In the genomic region with DNA sequence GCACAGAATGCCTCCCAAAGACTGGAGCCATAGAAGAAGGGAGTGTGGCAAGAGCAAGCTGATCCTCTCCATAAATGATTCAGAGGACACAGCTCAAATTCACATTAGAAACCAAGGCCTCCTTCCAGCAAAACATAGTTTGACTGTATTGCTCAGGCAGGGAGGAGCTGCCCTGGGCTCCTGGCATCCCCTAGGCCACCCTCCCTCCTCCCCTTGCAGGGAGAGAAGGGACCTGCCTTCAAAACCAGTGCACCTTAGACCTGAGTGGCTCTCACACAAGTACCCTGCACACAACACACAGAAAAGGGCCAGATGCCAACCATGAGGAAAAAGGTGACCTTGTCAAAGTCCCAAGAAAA, we compare ENCODE assay signal across 10 cellular contexts.
DNase-seq lines count a peak whose midpoint lies in the region; ATAC-seq and TF ChIP-seq lines count a peak whose summit lies in the region.
"Had no signal": no experiment of that assay in that cellular context is flagged by ENCODE, and none has a peak within 500 bp of the region (broad histone marks: within the 10 kb centered on the region; RNA-seq: fewer than 3 reads in every experiment).

No MANE protein-coding gene starts in this region.

- no peak overlapping the region for H4K91ac ChIP-seq in IMR-90 (ENCODE audit: insufficient read depth, low read depth, low read length)

- H3K4ac ChIP-seq in IMR-90 (ENCODE audit: low read depth, low read length): 0 out of 2 replicates have a peak overlapping the region, but pooled peaks have one; percentile 39

- peak; percentile 74 for DNase-seq in IMR-90
- peak in 1 of 2 donors; percentile 76 for DNase-seq in ascending aorta (ENCODE audit: low spot score in 2 of 2)
- DNase-seq in left lung: no peak
- DNase-seq in stomach: no peak
- DNase-seq in HuH-7.5 (ENCODE audit: low spot score): no peak
- no peak for DNase-seq in stimulated activated CD4-positive, alpha-beta T cell treated with anti-CD3 and anti-CD28 coated beads, Interleukin-2, amount 100 ng/mL, for 24 hours
- no peak for DNase-seq in MM.1S
- DNase-seq: nucleus accumbens had no signal

- intact Hi-C loops in IMR-90 (cut with micrococcal nuclease) (no loop called here), ascending aorta (cut with DNase I) (no loop called here), left lung (cut with DNase I) (no loop called here), stomach (cut with DNase I; ENCODE audit: low total_unique reads) (no loop called here)

- H2BK120ac ChIP-seq in IMR-90 (ENCODE audit: low read depth, low read length): no peak overlapping the region

- in situ Hi-C loops in IMR-90 (cut with MboI; ENCODE audit: low sequenced_read_pairs): no loop called here

- H3K36me3 ChIP-seq in IMR-90 (ENCODE audit: control insufficient read depth, insufficient read depth, low read length): peaks cover 5% of the 10 kb centered on the region
- no peaks in the 10 kb centered on the region for H3K36me3 ChIP-seq in ascending aorta
- H3K36me3 ChIP-seq in left lung: no peaks in the 10 kb centered on the region
- H3K36me3 ChIP-seq in stomach: no peaks in the 10 kb centered on the region
- no peaks in the 10 kb centered on the region for H3K36me3 ChIP-seq in MM.1S (replicated peaks; ENCODE audit: insufficient read depth, low read length)

- TF ChIP-seq EP300 in stomach (IDR thresholded peaks at IDR 0.05): no peak

- no TSS peak for BruUV-seq in IMR-90 (replicated peaks; lab: Mats Ljungman, UMichigan)

- H4K5ac ChIP-seq in IMR-90 (ENCODE audit: low read depth, low read length): no peak overlapping the region

- dilution Hi-C loops in IMR-90 (cut with HindIII; ENCODE audit: low sequenced_read_pairs, unreplicated experiment): no loop called here

- H3K4me2 ChIP-seq in IMR-90 (ENCODE audit: low read depth, low read length): peak overlapping the region; percentile 15; the same call in 1 of the 2 replicates
- H3K4me2 ChIP-seq in MM.1S (ENCODE audit: low read depth, low read length): no peak overlapping the region

- H3K56ac ChIP-seq in IMR-90 (ENCODE audit: extremely low read depth, insufficient read depth, low read length): no peak overlapping the region

- H3F3A ChIP-seq in MM.1S (ENCODE audit: insufficient read depth, low read length): peaks cover 19% of the 10 kb centered on the region

- H3K18ac ChIP-seq in IMR-90 (ENCODE audit: low read depth, low read length): no peak overlapping the region

- H3K14ac ChIP-seq in IMR-90 (replicated peaks; ENCODE audit: low read depth, low read length): no peak overlapping the region; the same call in 1 of the 2 replicates

- H2AK5ac ChIP-seq in IMR-90 (ENCODE audit: low read depth, low read length): peak overlapping the region; percentile 80

- H3K79me2 ChIP-seq in MM.1S (ENCODE audit: low read length): peaks cover 90% of the 10 kb centered on the region

- CTCF ChIA-PET in IMR-90 (lab: Yijun Ruan, JAX): interaction anchor here (0.6 to 1.2 kb wide), 3 partner anchors 8 to 813 kb away, joined by 4 to 6 read pairs (median 4); partner anchors contain the start of gene CREB3L2

- H3K9me2 ChIP-seq in MM.1S (replicated peaks; ENCODE audit: insufficient read depth, low read length): no peaks in the 10 kb centered on the region

- H4K20me1 ChIP-seq in IMR-90 (ENCODE audit: insufficient read depth, low read length) (peaks cover 72% of the 10 kb centered on the region), MM.1S (ENCODE audit: insufficient read depth, low read length) (no peaks in the 10 kb centered on the region)

- no peaks in the 10 kb centered on the region for H3K27me3 ChIP-seq in IMR-90 (ENCODE audit: control insufficient read depth, insufficient read depth, low read length)
- no peaks in the 10 kb centered on the region for H3K27me3 ChIP-seq in ascending aorta
- no peaks in the 10 kb centered on the region for H3K27me3 ChIP-seq in left lung
- H3K27me3 ChIP-seq in stomach: no peaks in the 10 kb centered on the region
- H3K27me3 ChIP-seq in MM.1S (replicated peaks; ENCODE audit: insufficient read depth, low read length): no peaks in the 10 kb centered on the region

- no peak overlapping the region for H2AFZ ChIP-seq in IMR-90 (replicated peaks; ENCODE audit: low read length, poor library complexity)
- H2AFZ ChIP-seq in MM.1S (ENCODE audit: low read length): no peak overlapping the region

- H3K9me1 ChIP-seq in IMR-90 (ENCODE audit: insufficient read depth, low read length): peaks cover 41% of the 10 kb centered on the region

- H3K4me1 ChIP-seq in IMR-90 (ENCODE audit: control insufficient read depth, insufficient read depth, low read length) (peaks cover 44% of the 10 kb centered on the region), ascending aorta (peaks cover 14 to 66% of the 10 kb centered on the region in 2 donors), left lung (peaks cover 35 to 54% of the 10 kb centered on the region in 2 donors), stomach (peaks cover 51 to 83% (median 65%) of the 10 kb centered on the region in 4 donors), MM.1S (ENCODE audit: low read length) (peaks cover 32% of the 10 kb centered on the region)

- peak overlapping the region; percentile 6 for H3K23ac ChIP-seq in IMR-90 (ENCODE audit: low read depth, low read length)

- TF ChIP-seq POLR2A in IMR-90 (IDR thresholded peaks at IDR 0.05; ENCODE audit: low read depth, low read length): no peak
- no peak for TF ChIP-seq POLR2A in stomach (IDR thresholded peaks at IDR 0.05)

- H3K27ac ChIP-seq in IMR-90 (ENCODE audit: insufficient read depth, low read length) (no peak overlapping the region), ascending aorta (peak overlapping the region; percentile 64 to 79), left lung (peak overlapping the region; percentile 41 to 77), stomach (peak overlapping the region; percentile 8 to 84 (median 76)), MM.1S (ENCODE audit: low read length) (no peak overlapping the region)
- H3K27ac ChIP-seq: VCaP had no signal

- no peak overlapping the region for H2BK20ac ChIP-seq in IMR-90 (ENCODE audit: low read depth, low read length)

- TF ChIP-seq CTCF in IMR-90 (conservative IDR thresholded peaks at IDR 0.05; ENCODE audit: low read depth, low read length) (no peak), ascending aorta (IDR thresholded peaks at IDR 0.05) (no peak), left lung (IDR thresholded peaks at IDR 0.05) (no peak), stomach (IDR thresholded peaks at IDR 0.05) (no peak), MM.1S (IDR thresholded peaks at IDR 0.05; ENCODE audit: low read length) (no peak)

- POLR2A ChIA-PET in IMR-90 (lab: Charles Lee; ENCODE audit: unreplicated experiment): no interaction called here

- H2BK15ac ChIP-seq in IMR-90 (ENCODE audit: low read depth, low read length): no peak overlapping the region

- no peak overlapping the region for H2AK9ac ChIP-seq in IMR-90 (replicated peaks; ENCODE audit: low read depth, low read length, poor library complexity)

- H3K79me1 ChIP-seq in IMR-90 (ENCODE audit: low read depth in 1 of 2, low read length in 2 of 2): peaks cover 42 to 87% of the 10 kb centered on the region in 2 experiments

- H4K8ac ChIP-seq in IMR-90 (ENCODE audit: low read depth in 2 of 2, low read length in 2 of 2): peak overlapping the region in 1 of 2 experiments; percentile 63; a peak in 2 of 4 replicates

- no peak for TF ChIP-seq RAD21 in IMR-90 (IDR thresholded peaks at IDR 0.05; ENCODE audit: low read length)

- H3K4me3 ChIP-seq in IMR-90 (ENCODE audit: insufficient read depth, low read depth, low read length): no peak overlapping the region
- peak overlapping the region in 1 of 2 donors; percentile 38 for H3K4me3 ChIP-seq in ascending aorta
- H3K4me3 ChIP-seq in left lung: no peak overlapping the region
- no peak overlapping the region for H3K4me3 ChIP-seq in stomach
- no peak overlapping the region for H3K4me3 ChIP-seq in MM.1S (ENCODE audit: low read length)

- H3K9ac ChIP-seq in IMR-90 (ENCODE audit: low read depth, low read length) (no peak overlapping the region), MM.1S (ENCODE audit: low read length) (no peak overlapping the region)

- no peaks in the 10 kb centered on the region for H3K9me3 ChIP-seq in IMR-90 (ENCODE audit: control insufficient read depth, insufficient read depth, low read length)
- H3K9me3 ChIP-seq in ascending aorta: no peaks in the 10 kb centered on the region
- H3K9me3 ChIP-seq in left lung: no peaks in the 10 kb centered on the region
- H3K9me3 ChIP-seq in stomach: no peaks in the 10 kb centered on the region
- no peaks in the 10 kb centered on the region for H3K9me3 ChIP-seq in MM.1S (replicated peaks; ENCODE audit: insufficient read depth, low read length)

- H2BK5ac ChIP-seq in IMR-90 (ENCODE audit: low read depth, low read length, poor library complexity, severe bottlenecking): peak overlapping the region; percentile 57

- ATAC-seq in IMR-90 (ENCODE audit: low read depth): peak; percentile 43
- peak; percentile 64 for ATAC-seq in left lung
- ATAC-seq in GM21526 (IDR thresholded peaks at IDR 0.05; ENCODE audit: low FRiP score, unreplicated experiment): no peak

TF ChIP-seq in IMR-90, 13 proteins besides CTCF, POLR2A, EP300 and RAD21:
- TF ChIP-seq MAFK (IDR thresholded peaks at IDR 0.05; ENCODE audit: low read depth, low read length): no peak
- no peak for TF ChIP-seq SMC3 (IDR thresholded peaks at IDR 0.05; ENCODE audit: low read depth, low read length)
- no peak for TF ChIP-seq RFX5 (IDR thresholded peaks at IDR 0.05; ENCODE audit: low read depth, low read length)
- no peak for TF ChIP-seq MXI1 (IDR thresholded peaks at IDR 0.05; ENCODE audit: borderline replicate concordance, low read depth, low read length)
- no peak for TF ChIP-seq MAZ (IDR thresholded peaks at IDR 0.05; ENCODE audit: borderline replicate concordance, low read depth, low read length)
- TF ChIP-seq CEBPB (IDR thresholded peaks at IDR 0.05; ENCODE audit: low read depth, low read length): peak; percentile 57
- TF ChIP-seq RCOR1 (IDR thresholded peaks at IDR 0.05; ENCODE audit: insufficient replicate concordance, low read length): no peak
- no peak for TF ChIP-seq CHD1 (IDR thresholded peaks at IDR 0.05; ENCODE audit: low read depth, low read length)
- no peak for TF ChIP-seq NFE2L2 (IDR thresholded peaks at IDR 0.05; ENCODE audit: low read depth, low read length)

Comparison
In these comparisons a context has a peak if more than half of its experiments do, and no peak if none do; other contexts are left out.
1. H3K27ac ChIP-seq: peak in ascending aorta (2 of 2), left lung (2 of 2) and stomach (5 of 5); none in IMR-90 (single experiment) and MM.1S (single experiment).